ENCODE assay signal across 11 cellular contexts in genomic region chr3:100106094-100106493, GRCh38. TPM values are rescaled to one million over a fixed set of nuclear protein-coding genes. Genes with fewer than 3 reads are reported as not detected.
A peak's percentile ranks its signal among the peaks of the same experiment; 100 is the strongest.
DNase-seq lines count a peak whose midpoint lies in the region; ATAC-seq, FAIRE-seq and TF ChIP-seq lines count a peak whose summit lies in the region.
"Had no signal": no experiment of that assay in that cellular context is flagged by ENCODE, and none has a peak within 500 bp of the region (broad histone marks: within the 10 kb centered on the region; RNA-seq: fewer than 3 reads in every experiment).

No MANE protein-coding gene starts in this region.

- peak overlapping the region in 1 of 2 donors; percentile 54 for H3K4me3 Mint-ChIP-seq in activated T-cell treated with anti-CD3 and anti-CD28 coated beads, Interleukin-2, amount 50 U/mL, for 72 hours

- no peak for FAIRE-seq in K562 (lab: Jason Lieb, UNC)
- FAIRE-seq in D721Med (lab: Jason Lieb, UNC), result no peak
- FAIRE-seq: kidney had no signal

- H4K20me1 ChIP-seq in K562 (replicated peaks; ENCODE audit: control insufficient read depth, insufficient read depth, low read length), result no peaks in the 10 kb centered on the region

- H3K79me2 ChIP-seq in K562 (ENCODE audit: control insufficient read depth, insufficient read depth, low read length), result no peaks in the 10 kb centered on the region

- H3K36me3 ChIP-seq in K562 (ENCODE audit: control insufficient read depth, insufficient read depth, low read length) (no peaks in the 10 kb centered on the region; the same call in 2 of the 3 replicates), thoracic aorta (no peaks in the 10 kb centered on the region)

- DNase-seq in activated T-cell treated with anti-CD3 and anti-CD28 coated beads, Interleukin-2, amount 50 U/mL, for 72 hours, result no peak
- no peak for DNase-seq in activated T-cell treated with anti-CD3 and anti-CD28 coated beads, Interleukin-2, amount 50 U/mL, for 1 hour
- peak; percentile 78 for DNase-seq in NCI-H82 (lab: John Stamatoyannopoulos, UW)
- DNase-seq in K562 (ENCODE audit: extremely low read depth in 1 of 4, low spot score in 3 of 4), result no peak
- no peak for DNase-seq in thoracic aorta (ENCODE audit: low spot score)
- no peak for DNase-seq in foreskin fibroblast
- no peak for DNase-seq in D721Med (ENCODE audit: insufficient read length, low spot score)
- DNase-seq: kidney; SIG-M5; stimulated activated CD4-positive, alpha-beta T cell treated with anti-CD3 and anti-CD28 coated beads, Interleukin-4, amount 100 ng/mL, for 4 hours had no signal

- no peak for ATAC-seq in activated T-cell treated with anti-CD3 and anti-CD28 coated beads, Interleukin-2, amount 50 U/mL, for 72 hours (replicated peaks in 1 of 2)
- ATAC-seq in K562 (peak; percentile 49; the same call in 2 of the 3 replicates), thoracic aorta (ENCODE audit: insufficient number of reproducible peaks, low FRiP score, low read depth) (no peak), GM21515 (IDR thresholded peaks at IDR 0.05; ENCODE audit: unreplicated experiment) (no peak)

- no peaks in the 10 kb centered on the region for H3K9me1 ChIP-seq in K562 (ENCODE audit: control insufficient read depth, insufficient read depth, low read length)

- no peaks in the 10 kb centered on the region for H3K27me3 Mint-ChIP-seq in activated T-cell treated with anti-CD3 and anti-CD28 coated beads, Interleukin-2, amount 50 U/mL, for 72 hours (ENCODE audit: low read depth)

- BruUV-seq in K562 (replicated peaks; lab: Mats Ljungman, UMichigan), result no TSS peak

- peaks cover 2 to 3% of the 10 kb centered on the region in 2 donors for H3K9me3 Mint-ChIP-seq in activated T-cell treated with anti-CD3 and anti-CD28 coated beads, Interleukin-2, amount 50 U/mL, for 72 hours

- no peaks in the 10 kb centered on the region for H3K27me3 ChIP-seq in K562 (ENCODE audit: control insufficient read depth in 2 of 2, insufficient read depth in 2 of 2, low read length in 2 of 2)
- H3K27me3 ChIP-seq in thoracic aorta (replicated peaks; ENCODE audit: insufficient read depth), result no peaks in the 10 kb centered on the region

- no peak overlapping the region for H3K9ac ChIP-seq in K562 (ENCODE audit: insufficient read depth in 1 of 2, low read depth in 2 of 2, low read length in 2 of 2)

- H3K9me3 ChIP-seq in K562 (replicated peaks; ENCODE audit: control insufficient read depth, insufficient read depth, low read depth, low read length) (no peaks in the 10 kb centered on the region; the same call in 1 of the 2 replicates), thoracic aorta (no peaks in the 10 kb centered on the region)

- peaks cover 5 to 11% of the 10 kb centered on the region in 2 donors for H3K36me3 Mint-ChIP-seq in activated T-cell treated with anti-CD3 and anti-CD28 coated beads, Interleukin-2, amount 50 U/mL, for 72 hours (ENCODE audit: insufficient read depth in 2 of 2)

- peak overlapping the region; percentile 99 for H3K27ac Mint-ChIP-seq in activated T-cell treated with anti-CD3 and anti-CD28 coated beads, Interleukin-2, amount 50 U/mL, for 72 hours

- H3K4me1 Mint-ChIP-seq in activated T-cell treated with anti-CD3 and anti-CD28 coated beads, Interleukin-2, amount 50 U/mL, for 72 hours (ENCODE audit: low read depth), result peaks cover 41% of the 10 kb centered on the region

- H3K4me1 ChIP-seq in K562 (replicated peaks in 1 of 2; ENCODE audit: control insufficient read depth in 2 of 2, insufficient read depth in 2 of 2, low read length in 2 of 2), result peaks cover 0 to 12% of the 10 kb centered on the region in 2 experiments; a peak in 3 of 5 replicates
- peaks cover 24 to 85% of the 10 kb centered on the region in 2 donors for H3K4me1 ChIP-seq in thoracic aorta (ENCODE audit: control insufficient read depth in 1 of 2, low read depth in 2 of 2)

- TF ChIP-seq EP300 in K562 (IDR thresholded peaks at IDR 0.05; ENCODE audit: low read length), result no peak

- no peak for TF ChIP-seq POLR2A in K562 (conservative IDR thresholded peaks at IDR 0.05)

- intact Hi-C loops in K562 (cut with micrococcal nuclease), result no loop called here

- TF ChIP-seq RAD21 in K562 (CRISPR knock-in tag; conservative IDR thresholded peaks at IDR 0.05 in 1 of 2, IDR thresholded peaks at IDR 0.05 in 1 of 2), result no peak

- H3K4me3 ChIP-seq in K562, result no peak overlapping the region
- H3K4me3 ChIP-seq in thoracic aorta, result no peak overlapping the region
- H3K4me3 ChIP-seq in foreskin fibroblast (ENCODE audit: low read depth in 1 of 2, low read length in 2 of 2), result no peak overlapping the region

- CTCF ChIA-PET in K562 (lab: Yijun Ruan, JAX; ENCODE audit: low intra/inter-chr PET ratio), result no interaction called here

- TF ChIP-seq CTCF in K562 (IDR thresholded peaks at IDR 0.05 in 2 of 3, conservative IDR thresholded peaks at IDR 0.05 in 1 of 3; ENCODE audit: insufficient read depth in 2 of 3, low read depth in 1 of 3, low read length in 3 of 3) (no peak), thoracic aorta (IDR thresholded peaks at IDR 0.05) (no peak), foreskin fibroblast (IDR thresholded peaks at IDR 0.05; ENCODE audit: low read depth, low read length) (no peak), D721Med (IDR thresholded peaks at IDR 0.05; ENCODE audit: insufficient read depth, missing control alignments) (no peak)

- H3K4me2 ChIP-seq in K562 (ENCODE audit: insufficient read depth, low read length), result no peak overlapping the region

- in situ Hi-C loops in K562 (cut with MboI), result no loop called here

- POLR2A ChIA-PET in K562 (lab: Yijun Ruan, JAX), result interaction anchor here (0.7 to 1.0 kb wide), 2 partner anchors 11 to 16 kb away, joined by 3 to 4 read pairs; no protein-coding TSS in a partner anchor

- H3K27ac ChIP-seq in K562 (ENCODE audit: extremely low read depth, low read depth, low read length) (no peak overlapping the region), thoracic aorta (peak overlapping the region; percentile 62 to 77)

- no peak overlapping the region for H2AFZ ChIP-seq in K562 (ENCODE audit: low read depth, low read length)

TF ChIP-seq in K562, 482 proteins besides CTCF, POLR2A, EP300 and RAD21 (continues in another document):
- TF ChIP-seq RCOR1 (IDR thresholded peaks at IDR 0.05; ENCODE audit: borderline replicate concordance in 1 of 2, low read depth in 2 of 2, low read length in 2 of 2), result peak in 1 of 2 experiments; percentile 68; a peak in 1 of 4 replicates
- TF ChIP-seq HNRNPH1 (optimal IDR thresholded peaks at IDR 0.05; ENCODE audit: low read depth, low read length), result no peak
- TF ChIP-seq IRF1 (CRISPR knock-in tag; IDR thresholded peaks at IDR 0.05; ENCODE audit: borderline replicate concordance), result no peak
- TF ChIP-seq RBM25 (IDR thresholded peaks at IDR 0.05; ENCODE audit: low read depth, low read length, severe bottlenecking), result no peak
- TF ChIP-seq BDP1 (IDR thresholded peaks at IDR 0.05; ENCODE audit: insufficient read depth, insufficient read length), result no peak
- TF ChIP-seq MAX (CRISPR knock-in tag; IDR thresholded peaks at IDR 0.05), result no peak
- peak; percentile 26; the same call in 1 of the 2 replicates for TF ChIP-seq TCF3 (CRISPR knock-in tag; IDR thresholded peaks at IDR 0.05)
- TF ChIP-seq NFRKB (IDR thresholded peaks at IDR 0.05; ENCODE audit: low read depth), result no peak
- no peak for TF ChIP-seq HDGF (IDR thresholded peaks at IDR 0.05)
- no peak for TF ChIP-seq NKRF (IDR thresholded peaks at IDR 0.05; ENCODE audit: borderline replicate concordance)

RNA-seq across cellular contexts. Expression of gene FILIP1L, which starts 8.2 kb away (rescaled TPM):
- under 1 TPM; 0.46 to 0.93 TPM for total RNA-seq in activated T-cell treated with anti-CD3 and anti-CD28 coated beads, Interleukin-2, amount 50 U/mL, for 72 hours
- total RNA-seq in K562 (2011; cell fraction: chromatin; rRNA removed; ENCODE audit: low replicate concordance), result 1.0 and 4.2 TPM in 2 replicates
- total RNA-seq in K562 (2011; cell fraction: nucleolus; rRNA removed), result 0.92 and 1.0 TPM in 2 replicates
- total RNA-seq in K562 (2011; cell fraction: nucleoplasm; rRNA removed), result 0.76 and 2.8 TPM in 2 replicates
- 0.73 and 0.94 TPM in 2 replicates for total RNA-seq in K562 (2014; rRNA removed)
- total RNA-seq in K562 (2014; rRNA removed; fragmentation: Illumina TruSeq; extraction: Trizol), result 1.5 and 2.1 TPM in 2 replicates
- 1.1 and 1.7 TPM in 2 replicates for total RNA-seq in K562 (2015; rRNA removed; fragmentation: Illumina TruSeq; extraction: Trizol)
- 1.6 TPM in 2 replicates for total RNA-seq in K562 (2021)
- 2.1 and 2.7 TPM in 2 replicates for polyA plus RNA-seq in K562 (2011; rRNA removed)
- 0.88 and 2.6 TPM in 2 replicates for polyA plus RNA-seq in K562 (2011; cell fraction: cytosol; rRNA removed)
- polyA plus RNA-seq in K562 (2011; cell fraction: nucleus; rRNA removed), result 3.6 and 4.1 TPM in 2 replicates
- polyA plus RNA-seq in K562 (2012), result 1.5 and 2.8 TPM in 2 replicates
- 1.9 and 2.0 TPM in 2 replicates for polyA plus RNA-seq in K562 (2014; fragmentation: Illumina TruSeq; extraction: Trizol)
- under 1 TPM; 0.50 to 0.63 TPM for polyA plus RNA-seq in K562 (2014; fragmentation: Nextera tagmentation; extraction: Ambion mirVana)
- 0.91 and 1.8 TPM in 2 replicates for polyA plus RNA-seq in K562 (2014; rRNA removed)
- polyA minus RNA-seq in K562 (2011; rRNA and poly(A)+ RNA removed), result 4.2 and 4.9 TPM in 2 replicates
- polyA minus RNA-seq in K562 (2011; cell fraction: cytosol; rRNA and poly(A)+ RNA removed), result 1.1 and 2.4 TPM in 2 replicates
- polyA minus RNA-seq in K562 (2011; cell fraction: nucleus; rRNA and poly(A)+ RNA removed), result 0.94 and 4.8 TPM in 2 replicates
- total RNA-seq in thoracic aorta, result 100 to 1,000 TPM; 270 to 279 TPM

Comparison
In these comparisons a context has a peak if more than half of its experiments do, and no peak if none do; other contexts are left out.
1. RNA of gene FILIP1L, which starts 8.2 kb away (total RNA-seq): 270 to 279 TPM in thoracic aorta; 0.73 to 4.2 TPM in K562 and 0.46 to 0.93 TPM in activated T-cell treated with anti-CD3 and anti-CD28 coated beads, Interleukin-2, amount 50 U/mL, for 72 hours; every median in the first group is over 10 times any median in the second.